Comparison of ENCODE assay signal across 17 cellular contexts in the genomic region with DNA sequence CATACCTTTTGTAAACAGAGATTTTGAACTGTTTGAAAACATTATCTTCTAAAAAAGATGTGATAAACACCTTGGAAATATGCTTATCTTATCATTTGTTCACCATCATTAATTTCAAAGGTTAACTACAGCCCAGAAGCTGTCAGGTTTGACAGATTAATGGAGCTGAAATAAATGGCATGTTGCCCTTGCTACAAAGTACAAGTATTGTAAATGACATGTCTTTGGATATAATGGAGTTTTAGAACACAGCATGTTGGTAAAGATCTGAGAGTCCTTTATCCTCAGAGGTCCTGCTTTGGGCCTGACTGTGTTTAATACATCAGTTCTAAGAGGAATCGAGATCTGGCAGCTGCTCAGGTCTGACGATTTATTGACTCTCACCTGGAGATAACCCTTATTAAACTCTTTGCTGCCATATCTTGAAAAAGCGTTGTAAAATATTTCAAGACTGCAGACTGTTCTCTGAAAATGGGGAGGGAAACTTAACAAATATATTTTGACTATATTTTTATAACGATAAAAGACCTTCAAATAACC.
DNase-seq lines count a peak whose midpoint lies in the region; ATAC-seq and TF ChIP-seq lines count a peak whose summit lies in the region.
"Had no signal": no experiment of that assay in that cellular context is flagged by ENCODE, and none has a peak within 500 bp of the region (broad histone marks: within the 10 kb centered on the region; RNA-seq: fewer than 3 reads in every experiment).

No MANE protein-coding gene starts in this region.

- H3K36me3 ChIP-seq in thoracic aorta (no peaks in the 10 kb centered on the region), upper lobe of right lung (no peaks in the 10 kb centered on the region)

- H3K27ac ChIP-seq in thoracic aorta (peak overlapping the region; percentile 19 to 34), upper lobe of right lung (no peak overlapping the region)

- ATAC-seq in thoracic aorta (ENCODE audit: insufficient number of reproducible peaks, low FRiP score, low read depth) (no peak), upper lobe of right lung (no peak), HG02763 (IDR thresholded peaks at IDR 0.05; ENCODE audit: unreplicated experiment) (no peak)
- ATAC-seq in natural killer cell treated with Interleukin-12 subunit alpha and Interleukin-12 subunit beta and Interleukin-15 and Interleukin-18, amount 100 ng/mL, for 72 hours: no peak
- ATAC-seq: Right ventricle myocardium inferior had no signal

- no peaks in the 10 kb centered on the region for H3K4me1 Mint-ChIP-seq in natural killer cell treated with Interleukin-12 subunit alpha and Interleukin-12 subunit beta and Interleukin-15 and Interleukin-18, amount 100 ng/mL, for 72 hours (ENCODE audit: low read depth in 2 of 2)
- H3K4me1 Mint-ChIP-seq: CD8-positive, alpha-beta memory T cell had no signal

- peaks cover 12% of the 10 kb centered on the region for H3K9me3 Mint-ChIP-seq in natural killer cell treated with Interleukin-12 subunit alpha and Interleukin-12 subunit beta and Interleukin-15 and Interleukin-18, amount 100 ng/mL, for 72 hours

- no peaks in the 10 kb centered on the region for H3K27me3 Mint-ChIP-seq in natural killer cell treated with Interleukin-12 subunit alpha and Interleukin-12 subunit beta and Interleukin-15 and Interleukin-18, amount 100 ng/mL, for 72 hours
- H3K27me3 Mint-ChIP-seq: CD8-positive, alpha-beta memory T cell had no signal

- intact Hi-C loops in upper lobe of right lung (cut with DNase I): no loop called here

- TF ChIP-seq CTCF in thoracic aorta (IDR thresholded peaks at IDR 0.05) (no peak), upper lobe of right lung (IDR thresholded peaks at IDR 0.05) (no peak)

- H3K4me1 ChIP-seq in thoracic aorta (ENCODE audit: control insufficient read depth in 1 of 2, low read depth in 2 of 2) (peaks cover 0 to 11% of the 10 kb centered on the region in 2 donors), upper lobe of right lung (no peaks in the 10 kb centered on the region)

- peaks cover 5% of the 10 kb centered on the region for H3K36me3 Mint-ChIP-seq in natural killer cell treated with Interleukin-12 subunit alpha and Interleukin-12 subunit beta and Interleukin-15 and Interleukin-18, amount 100 ng/mL, for 72 hours
- H3K36me3 Mint-ChIP-seq: CD8-positive, alpha-beta memory T cell had no signal

- H3K27me3 ChIP-seq in thoracic aorta (replicated peaks; ENCODE audit: insufficient read depth): no peaks in the 10 kb centered on the region
- no peaks in the 10 kb centered on the region for H3K27me3 ChIP-seq in upper lobe of right lung

- H3K4me3 Mint-ChIP-seq in natural killer cell treated with Interleukin-12 subunit alpha and Interleukin-12 subunit beta and Interleukin-15 and Interleukin-18, amount 100 ng/mL, for 72 hours: no peak overlapping the region
- H3K4me3 Mint-ChIP-seq: CD8-positive, alpha-beta memory T cell; H9 had no signal

- DNase-seq in HT-29 (ENCODE audit: low spot score): peak; percentile 18
- peak; percentile 13 for DNase-seq in NCI-H2227 treated with DMSO at 0.1 percent for 48 hours (lab: John Stamatoyannopoulos, UW)
- peak; percentile 56 for DNase-seq in left kidney (ENCODE audit: low read depth, low spot score)
- no peak for DNase-seq in thoracic aorta (ENCODE audit: low spot score)
- no peak for DNase-seq in natural killer cell treated with Interleukin-12 subunit alpha and Interleukin-12 subunit beta and Interleukin-15 and Interleukin-18, amount 100 ng/mL, for 72 hours (ENCODE audit: low spot score)
- no peak for DNase-seq in upper lobe of right lung
- DNase-seq: ACHN; C1 segment of cervical spinal cord; CD8-positive, alpha-beta memory T cell; DMS79; H9; Kasumi-1; MM.1S; NCI-H187 treated with DMSO at 0.1 percent for 48 hours; NCI-H774 had no signal

- H3K9me3 ChIP-seq in thoracic aorta (peaks cover 6% of the 10 kb centered on the region), upper lobe of right lung (no peaks in the 10 kb centered on the region)

- H3K4me3 ChIP-seq in thoracic aorta (no peak overlapping the region), upper lobe of right lung (no peak overlapping the region)

- no peak overlapping the region for H3K27ac Mint-ChIP-seq in natural killer cell treated with Interleukin-12 subunit alpha and Interleukin-12 subunit beta and Interleukin-15 and Interleukin-18, amount 100 ng/mL, for 72 hours
- H3K27ac Mint-ChIP-seq: CD8-positive, alpha-beta memory T cell; H9 had no signal

Comparison
In these comparisons a context has a peak if more than half of its experiments do, and no peak if none do; other contexts are left out.
1. DNase-seq: peak in HT-29 (single experiment), NCI-H2227 treated with DMSO at 0.1 percent for 48 hours (single experiment) and left kidney (single experiment); none in thoracic aorta (single experiment), natural killer cell treated with Interleukin-12 subunit alpha and Interleukin-12 subunit beta and Interleukin-15 and Interleukin-18, amount 100 ng/mL, for 72 hours (single experiment) and upper lobe of right lung (single experiment).